In the genomic region with DNA sequence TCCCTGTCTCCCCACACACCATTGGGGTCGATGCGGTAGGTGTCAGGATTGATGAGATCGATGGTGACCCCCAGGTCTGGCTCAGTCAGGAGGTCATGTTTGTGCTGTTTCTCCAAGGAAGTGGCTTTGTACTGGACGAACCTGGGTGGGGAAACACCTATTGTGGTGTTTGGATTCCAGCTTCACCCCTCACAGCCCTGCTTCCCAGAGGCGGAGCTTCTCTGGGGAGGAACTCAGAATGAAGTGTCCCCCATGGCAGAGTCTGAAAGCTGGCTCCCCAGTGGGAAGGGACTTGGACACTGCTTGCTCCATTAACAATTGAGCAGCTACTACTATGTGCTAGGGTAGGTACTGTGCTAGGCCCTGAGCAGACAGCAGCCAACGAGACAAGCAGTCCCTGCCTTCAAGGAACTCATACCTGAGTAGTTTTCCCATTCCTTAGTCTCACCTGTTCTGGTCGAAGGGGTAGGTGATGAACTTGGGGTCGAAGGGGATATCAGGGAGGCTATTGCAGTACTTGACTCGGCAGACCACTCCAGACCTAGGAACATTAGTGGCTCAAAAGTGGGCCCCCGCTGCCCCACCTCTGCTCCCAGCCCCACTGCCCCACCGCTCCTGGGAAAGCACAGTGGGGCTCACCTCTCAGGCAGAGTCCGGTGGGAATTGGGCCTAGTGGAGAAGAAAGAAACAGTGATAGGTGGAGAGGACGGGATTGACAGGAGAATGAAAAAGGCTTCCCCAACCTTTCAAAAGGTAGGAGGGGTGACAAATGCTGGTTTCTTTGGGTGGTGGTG, we compare ENCODE assay signal across 8 cellular contexts. TPM values are rescaled to one million over a fixed set of nuclear protein-coding genes. Genes with fewer than 3 reads are reported as not detected.
A peak's percentile ranks its signal among the peaks of the same experiment; 100 is the strongest.
DNase-seq lines count a peak whose midpoint lies in the region; ATAC-seq, FAIRE-seq and TF ChIP-seq lines count a peak whose summit lies in the region.

No MANE protein-coding gene starts in this region.

- DNase-seq in A673 (ENCODE audit: low spot score) (no peak), MCF 10A (ENCODE audit: unreplicated experiment) (no peak), frontal cortex (ENCODE audit: low spot score in 2 of 2) (no peak)

- H3K4me1 Mint-ChIP-seq in MCF 10A (ENCODE audit: insufficient read depth, unreplicated experiment): peaks cover 12% of the 10 kb centered on the region

- H3K4me1 ChIP-seq in A673 (ENCODE audit: insufficient read depth, low read length, poor library complexity, severe bottlenecking) (peaks cover 17% of the 10 kb centered on the region), HUES48 (ENCODE audit: control insufficient read depth, insufficient read depth, low read length) (peaks cover 3% of the 10 kb centered on the region; the same call in 1 of the 2 replicates), mononuclear cell (ENCODE audit: insufficient read depth, low read length) (peaks cover 34% of the 10 kb centered on the region)

- H3K27me3 Mint-ChIP-seq in MCF 10A (ENCODE audit: insufficient read depth, unreplicated experiment): no peaks in the 10 kb centered on the region

- intact Hi-C loops in A673 (cut with micrococcal nuclease; ENCODE audit: unreplicated experiment) (no loop called here), MCF 10A (cut with micrococcal nuclease) (loop anchor here (2.0 to 5.0 kb wide), 2 partner anchors 41 to 48 kb away; a partner anchor contains a TSS)

- H3K9ac ChIP-seq in HUES48 (ENCODE audit: low read depth, low read length): peak overlapping the region; percentile 96

- H3K27me3 ChIP-seq in A673 (replicated peaks; ENCODE audit: insufficient read depth, low read depth, low read length, poor library complexity) (no peaks in the 10 kb centered on the region), HUES48 (ENCODE audit: control insufficient read depth, insufficient read depth, low read length) (no peaks in the 10 kb centered on the region), mononuclear cell (ENCODE audit: insufficient read depth, low read length) (no peaks in the 10 kb centered on the region)

- H3K9me3 Mint-ChIP-seq in MCF 10A (ENCODE audit: unreplicated experiment): no peaks in the 10 kb centered on the region

- H3K27ac ChIP-seq in A673 (ENCODE audit: low read depth, low read length, poor library complexity, severe bottlenecking) (peak overlapping the region; percentile 96), HUES48 (ENCODE audit: low read depth, low read length) (peak overlapping the region; percentile 99)

- TF ChIP-seq CTCF in A673 (conservative IDR thresholded peaks at IDR 0.05; ENCODE audit: low read depth, low read length) (no peak), MCF 10A (IDR thresholded peaks at IDR 0.05; ENCODE audit: unreplicated experiment) (no peak)

- peaks cover 79% of the 10 kb centered on the region for H3K36me3 Mint-ChIP-seq in MCF 10A (ENCODE audit: insufficient read depth, unreplicated experiment)

- H3K9me3 ChIP-seq in A673 (ENCODE audit: low read depth, low read length, poor library complexity, severe bottlenecking): no peaks in the 10 kb centered on the region
- no peaks in the 10 kb centered on the region for H3K9me3 ChIP-seq in HUES48 (ENCODE audit: control insufficient read depth, insufficient read depth, low read length)
- H3K9me3 ChIP-seq in mononuclear cell (ENCODE audit: low read depth, low read length): no peaks in the 10 kb centered on the region

- H3K36me3 ChIP-seq in A673 (ENCODE audit: insufficient read depth, low read length, poor library complexity, severe bottlenecking) (peaks cover 47% of the 10 kb centered on the region), HUES48 (ENCODE audit: control insufficient read depth, insufficient read depth, low read length) (peaks cover 58% of the 10 kb centered on the region)

- peak overlapping the region; percentile 93 for H3K4me3 Mint-ChIP-seq in MCF 10A (ENCODE audit: unreplicated experiment)

- BruUV-seq in A673 (replicated peaks; lab: Mats Ljungman, UMichigan) (no TSS peak), MCF 10A (replicated peaks; lab: Mats Ljungman, UMichigan) (no TSS peak)

- peak overlapping the region; percentile 98 for H3K27ac Mint-ChIP-seq in MCF 10A (ENCODE audit: low read depth, unreplicated experiment)

- POLR2A ChIA-PET in A673 (lab: Charles Lee; ENCODE audit: low non-redundant PET) (no interaction called here), MCF 10A (lab: Yijun Ruan, JAX) (interaction anchor here (1.3 to 3.2 kb wide), 4 partner anchors 14 to 46 kb away, joined by 3 to 44 read pairs (median 38); a partner anchor contains a TSS)

- peak overlapping the region; percentile 77 for H3K4me3 ChIP-seq in A673 (ENCODE audit: low read depth, low read length, poor library complexity, severe bottlenecking)
- peak overlapping the region; percentile 92 for H3K4me3 ChIP-seq in HUES48 (ENCODE audit: low read depth, low read length)
- peak overlapping the region; percentile 74 for H3K4me3 ChIP-seq in mononuclear cell (ENCODE audit: low read length)

- CTCF ChIA-PET in A673 (lab: Charles Lee) (no interaction called here), MCF 10A (lab: Yijun Ruan, JAX) (interaction anchor here (0.6 to 1.0 kb wide), 4 partner anchors 15 to 428 kb away, joined by 3 read pairs; no protein-coding TSS in a partner anchor)

- no peak for FAIRE-seq in frontal cortex (lab: Jason Lieb, UNC)

- ATAC-seq in GM19035 (IDR thresholded peaks at IDR 0.05; ENCODE audit: unreplicated experiment): no peak
- no peak for ATAC-seq in GM21390 (IDR thresholded peaks at IDR 0.05; ENCODE audit: unreplicated experiment)
- ATAC-seq in HG03457 (IDR thresholded peaks at IDR 0.05; ENCODE audit: unreplicated experiment): no peak

RNA-seq across cellular contexts. Expression of a gene that starts 1.1 kb away (rescaled TPM):
- total RNA-seq in A673 (2021): 70.2 and 73.3 TPM in 2 replicates
- 47.0 and 48.5 TPM in 2 replicates for total RNA-seq in MCF 10A (2022)
- total RNA-seq in mononuclear cell: 26.1 TPM
- total RNA-seq in frontal cortex: 36.7 TPM

RNA-seq across cellular contexts. Expression of a gene that starts 1.4 kb away (rescaled TPM):
- total RNA-seq in A673 (2021): 37.1 and 41.9 TPM in 2 replicates
- 24.3 and 31.7 TPM in 2 replicates for total RNA-seq in MCF 10A (2022)
- total RNA-seq in mononuclear cell: 21.9 TPM
- 9.8 TPM for total RNA-seq in frontal cortex

RNA-seq across cellular contexts. Expression of a gene that starts 16.8 kb away (rescaled TPM):
- 7.1 and 8.1 TPM in 2 replicates for total RNA-seq in A673 (2021)
- total RNA-seq in MCF 10A (2022): 83.7 and 98.4 TPM in 2 replicates
- 676 TPM for total RNA-seq in mononuclear cell
- 0.41 TPM for total RNA-seq in frontal cortex

RNA-seq across cellular contexts. Expression of a gene that starts 22.7 kb away (rescaled TPM):
- total RNA-seq in A673 (2021) (99.1 and 99.4 TPM in 2 replicates), MCF 10A (2022) (19.2 and 19.6 TPM in 2 replicates), mononuclear cell (21.5 TPM), frontal cortex (17.5 TPM)

RNA-seq across cellular contexts. Expression of a gene that starts 45.9 kb away (rescaled TPM):
- total RNA-seq in A673 (2021) (1,898 and 1,963 TPM in 2 replicates), MCF 10A (2022) (2,837 and 2,909 TPM in 2 replicates), mononuclear cell (71.4 TPM), frontal cortex (59.1 TPM)
